In genomic region chr13:24230428-24231072, GRCh38 we compare ENCODE assay signal across 20 cellular contexts.
A peak's percentile ranks its signal among the peaks of the same experiment; 100 is the strongest.
DNase-seq lines count a peak whose midpoint lies in the region; ATAC-seq, FAIRE-seq and TF ChIP-seq lines count a peak whose summit lies in the region.
"Had no signal": no experiment of that assay in that cellular context is flagged by ENCODE, and none has a peak within 500 bp of the region (broad histone marks: within the 10 kb centered on the region; RNA-seq: fewer than 3 reads in every experiment).

No MANE protein-coding gene starts in this region.

- 0 out of 2 replicates have a peak overlapping the region, but pooled peaks have one; percentile 43 for H2AK5ac ChIP-seq in IMR-90 (ENCODE audit: low read depth, low read length)

- H3K4ac ChIP-seq in IMR-90 (ENCODE audit: low read depth, low read length): no peak overlapping the region

- H2BK5ac ChIP-seq in IMR-90 (ENCODE audit: low read depth, low read length, poor library complexity, severe bottlenecking): no peak overlapping the region

- ATAC-seq in IMR-90 (ENCODE audit: low read depth): no peak
- ATAC-seq in left lobe of liver: peak; percentile 64
- no peak for ATAC-seq in foreskin keratinocyte
- ATAC-seq: stimulated activated memory B cell treated with anti-CD40 and anti-IgM and Interleukin-4, amounts not matched to agents 10 μg/mL and 1 μg/mL and 100 μg/mL, for 72 hours had no signal

- 71% methylated on average over 6 of the region's 12 CpGs; no CpG with 5 or more reads in 1 of the 2 experiments for WGBS in IMR-90 (ENCODE audit: extremely low coverage in 2 of 2, insufficient read length in 1 of 2), 2 experiments
- 61 to 74% (median 71%) methylated on average over 12 of the region's 12 CpGs for WGBS in small intestine, 3 donors

- H3K9ac ChIP-seq in IMR-90 (ENCODE audit: low read depth, low read length): no peak overlapping the region

- POLR2A ChIA-PET in IMR-90 (lab: Charles Lee; ENCODE audit: unreplicated experiment): no interaction called here

- H3K56ac ChIP-seq in IMR-90 (ENCODE audit: extremely low read depth, insufficient read depth, low read length): no peak overlapping the region

- H3K23ac ChIP-seq in IMR-90 (ENCODE audit: low read depth, low read length): no peak overlapping the region

- peaks cover 4% of the 10 kb centered on the region for H3K36me3 ChIP-seq in IMR-90 (ENCODE audit: control insufficient read depth, insufficient read depth, low read length)
- H3K36me3 ChIP-seq in small intestine (ENCODE audit: control insufficient read depth in 2 of 2, insufficient read depth in 2 of 2, low read length in 2 of 2): no peaks in the 10 kb centered on the region
- H3K36me3 ChIP-seq: thoracic aorta had no signal

- H4K20me1 ChIP-seq in IMR-90 (ENCODE audit: insufficient read depth, low read length): 0 out of 2 replicates have a peak, but pooled peaks cover 8% of the 10 kb centered on the region

- H2AFZ ChIP-seq in IMR-90 (replicated peaks; ENCODE audit: low read length, poor library complexity): no peak overlapping the region

- no peaks in the 10 kb centered on the region for H3K27me3 Mint-ChIP-seq in activated naive CD8-positive, alpha-beta T cell
- H3K27me3 Mint-ChIP-seq: stimulated activated memory B cell treated with anti-CD40 and anti-IgM and Interleukin-4, amounts not matched to agents 10 μg/mL and 1 μg/mL and 100 μg/mL, for 72 hours had no signal

- H3K4me3 ChIP-seq in IMR-90 (ENCODE audit: insufficient read depth, low read depth, low read length): no peak overlapping the region
- no peak overlapping the region for H3K4me3 ChIP-seq in small intestine (ENCODE audit: low read depth in 1 of 2, low read length in 2 of 2)
- H3K4me3 ChIP-seq: thoracic aorta had no signal

- no peak overlapping the region for H3K4me3 Mint-ChIP-seq in activated naive CD8-positive, alpha-beta T cell
- H3K4me3 Mint-ChIP-seq: activated naive CD4-positive, alpha-beta T cell treated with anti-CD3 and anti-CD28 coated beads for 36 hours; stimulated activated memory B cell treated with anti-CD40 and anti-IgM and Interleukin-4, amounts not matched to agents 10 μg/mL and 1 μg/mL and 100 μg/mL, for 72 hours had no signal

- H3K36me3 Mint-ChIP-seq in activated naive CD8-positive, alpha-beta T cell: peaks cover 6% of the 10 kb centered on the region
- H3K36me3 Mint-ChIP-seq: stimulated activated memory B cell treated with anti-CD40 and anti-IgM and Interleukin-4, amounts not matched to agents 10 μg/mL and 1 μg/mL and 100 μg/mL, for 72 hours had no signal

- H2BK120ac ChIP-seq in IMR-90 (ENCODE audit: low read depth, low read length): no peak overlapping the region

- peak overlapping the region; percentile 2; the same call in 1 of the 2 replicates for H4K91ac ChIP-seq in IMR-90 (ENCODE audit: insufficient read depth, low read depth, low read length)

- no peak overlapping the region for H2AK9ac ChIP-seq in IMR-90 (replicated peaks; ENCODE audit: low read depth, low read length, poor library complexity)

- H4K8ac ChIP-seq in IMR-90 (ENCODE audit: low read depth in 2 of 2, low read length in 2 of 2): no peak overlapping the region

- H3K14ac ChIP-seq in IMR-90 (replicated peaks; ENCODE audit: low read depth, low read length): no peak overlapping the region

- dilution Hi-C loops in IMR-90 (cut with HindIII; ENCODE audit: low sequenced_read_pairs, unreplicated experiment): no loop called here

- intact Hi-C loops in IMR-90 (cut with micrococcal nuclease): no loop called here

- CTCF ChIA-PET in IMR-90 (lab: Yijun Ruan, JAX): interaction anchor here (0.8 to 0.9 kb wide), 2 partner anchors 177 to 310 kb away, joined by 3 to 4 read pairs; no protein-coding TSS in a partner anchor

- H3K9me3 Mint-ChIP-seq in activated naive CD8-positive, alpha-beta T cell (ENCODE audit: low read depth): no peaks in the 10 kb centered on the region
- H3K9me3 Mint-ChIP-seq: activated naive CD4-positive, alpha-beta T cell treated with anti-CD3 and anti-CD28 coated beads for 36 hours; stimulated activated memory B cell treated with anti-CD40 and anti-IgM and Interleukin-4, amounts not matched to agents 10 μg/mL and 1 μg/mL and 100 μg/mL, for 72 hours had no signal

- H3K4me2 ChIP-seq in IMR-90 (ENCODE audit: low read depth, low read length): no peak overlapping the region

- no peaks in the 10 kb centered on the region for H3K27me3 ChIP-seq in IMR-90 (ENCODE audit: control insufficient read depth, insufficient read depth, low read length)
- no peaks in the 10 kb centered on the region for H3K27me3 ChIP-seq in small intestine (ENCODE audit: control insufficient read depth in 2 of 2, insufficient read depth in 2 of 2, low read length in 2 of 2)
- no peaks in the 10 kb centered on the region for H3K27me3 ChIP-seq in foreskin keratinocyte

- in situ Hi-C loops in IMR-90 (cut with MboI; ENCODE audit: low sequenced_read_pairs): loop anchor here (5.0 kb wide), 1 partner anchor 313 kb away; no protein-coding TSS in a partner anchor

- BruUV-seq in IMR-90 (replicated peaks; lab: Mats Ljungman, UMichigan): no TSS peak

- no peaks in the 10 kb centered on the region for H3K9me3 ChIP-seq in IMR-90 (ENCODE audit: control insufficient read depth, insufficient read depth, low read length)
- no peaks in the 10 kb centered on the region for H3K9me3 ChIP-seq in small intestine (ENCODE audit: control insufficient read depth, low read depth)
- H3K9me3 ChIP-seq: thoracic aorta had no signal

- peaks cover 42% of the 10 kb centered on the region for H3K4me1 Mint-ChIP-seq in activated naive CD8-positive, alpha-beta T cell (ENCODE audit: low read depth)

- H2BK15ac ChIP-seq in IMR-90 (ENCODE audit: low read depth, low read length): 0 out of 3 replicates have a peak overlapping the region, but pooled peaks have one; percentile 44

- peak overlapping the region; percentile 46 for H3K27ac Mint-ChIP-seq in activated naive CD8-positive, alpha-beta T cell
- H3K27ac Mint-ChIP-seq: activated naive CD4-positive, alpha-beta T cell treated with anti-CD3 and anti-CD28 coated beads for 36 hours; stimulated activated memory B cell treated with anti-CD40 and anti-IgM and Interleukin-4, amounts not matched to agents 10 μg/mL and 1 μg/mL and 100 μg/mL, for 72 hours had no signal

- H3K18ac ChIP-seq in IMR-90 (ENCODE audit: low read depth, low read length): no peak overlapping the region

- no peak overlapping the region for H2BK20ac ChIP-seq in IMR-90 (ENCODE audit: low read depth, low read length)

- no peak for TF ChIP-seq RAD21 in IMR-90 (IDR thresholded peaks at IDR 0.05; ENCODE audit: low read length)

- peaks cover 15% of the 10 kb centered on the region for H3K9me1 ChIP-seq in IMR-90 (ENCODE audit: insufficient read depth, low read length)

- H3K4me1 ChIP-seq in IMR-90 (ENCODE audit: control insufficient read depth, insufficient read depth, low read length) (peaks cover 10% of the 10 kb centered on the region; the same call in 1 of the 2 replicates), small intestine (ENCODE audit: control insufficient read depth in 2 of 2, insufficient read depth in 1 of 2, low read depth in 1 of 2, low read length in 1 of 2) (peaks cover 3 to 9% of the 10 kb centered on the region in 2 donors), foreskin keratinocyte (no peaks in the 10 kb centered on the region)

- TF ChIP-seq POLR2A in IMR-90 (IDR thresholded peaks at IDR 0.05; ENCODE audit: low read depth, low read length): no peak

- TF ChIP-seq CTCF in IMR-90 (conservative IDR thresholded peaks at IDR 0.05; ENCODE audit: low read depth, low read length) (no peak), foreskin keratinocyte (conservative IDR thresholded peaks at IDR 0.05) (no peak)

- no peak for FAIRE-seq in small intestine (lab: Jason Lieb, UNC)
- FAIRE-seq: endothelial cell of umbilical vein had no signal

- no peak overlapping the region for H3K27ac ChIP-seq in IMR-90 (ENCODE audit: insufficient read depth, low read length)
- no peak overlapping the region for H3K27ac ChIP-seq in small intestine (ENCODE audit: low read depth in 1 of 2, low read length in 1 of 2)
- H3K27ac ChIP-seq in foreskin keratinocyte: no peak overlapping the region
- H3K27ac ChIP-seq: C4-2B, thoracic aorta had no signal

- no peak overlapping the region for H4K5ac ChIP-seq in IMR-90 (ENCODE audit: low read depth, low read length)

- DNase-seq in IMR-90: no peak
- DNase-seq in left lobe of liver (ENCODE audit: low spot score): no peak
- peak; percentile 37 for DNase-seq in small intestine
- DNase-seq in Kasumi-1 (lab: John Stamatoyannopoulos, UW): no peak
- DNase-seq in foreskin keratinocyte: no peak
- no peak for DNase-seq in SW 1271 (lab: John Stamatoyannopoulos, UW)
- DNase-seq: activated CD4-positive, alpha-beta T cell treated with anti-CD3 and anti-CD28 coated beads, Interleukin-2, amount 50 U/mL, for 48 hours; activated naive CD4-positive, alpha-beta T cell treated with anti-CD3 and anti-CD28 coated beads for 36 hours; NCI-H1105 treated with DMSO at 0.1 percent for 48 hours; NCI-H2029; NCI-H226; NCI-H748 treated with DMSO at 0.1 percent for 48 hours; nucleus accumbens; stimulated activated CD4-positive, alpha-beta T cell treated with anti-CD3 and anti-CD28 coated beads, Interleukin-2, amount 100 ng/mL, for 48 hours; T-helper 9 cell had no signal

- H3K79me1 ChIP-seq in IMR-90 (ENCODE audit: low read depth in 1 of 2, low read length in 2 of 2): peaks cover 38 to 61% of the 10 kb centered on the region in 2 experiments

TF ChIP-seq in IMR-90, 13 proteins besides CTCF, POLR2A, EP300 and RAD21:
- no peak for TF ChIP-seq RCOR1 (IDR thresholded peaks at IDR 0.05; ENCODE audit: insufficient replicate concordance, low read length)
- TF ChIP-seq USF2 (IDR thresholded peaks at IDR 0.05; ENCODE audit: low read depth, low read length): no peak
- TF ChIP-seq BHLHE40 (IDR thresholded peaks at IDR 0.05; ENCODE audit: low read depth, low read length): no peak
- no peak for TF ChIP-seq CEBPB (IDR thresholded peaks at IDR 0.05; ENCODE audit: low read depth, low read length)
- TF ChIP-seq NFE2L2 (IDR thresholded peaks at IDR 0.05; ENCODE audit: low read depth, low read length): no peak
- no peak for TF ChIP-seq MAZ (IDR thresholded peaks at IDR 0.05; ENCODE audit: borderline replicate concordance, low read depth, low read length)
- TF ChIP-seq MXI1 (IDR thresholded peaks at IDR 0.05; ENCODE audit: borderline replicate concordance, low read depth, low read length): no peak
TF ChIP-seq in IMR-90: peak in this region for 0.
